Comparison of ENCODE assay signal across 8 cellular contexts in genomic region chr12:116533343-116534248, GRCh38. TPM values are rescaled to one million over a fixed set of nuclear protein-coding genes. Genes with fewer than 3 reads are reported as not detected.
DNase-seq lines count a peak whose midpoint lies in the region; TF ChIP-seq lines count a peak whose summit lies in the region.

No MANE protein-coding gene starts in this region.

- H3K9ac ChIP-seq in mucosa of rectum (ENCODE audit: low read depth in 1 of 2, low read length in 2 of 2), result peak overlapping the region; percentile 50 to 64

- H3K27me3 ChIP-seq in esophagus (ENCODE audit: control insufficient read depth in 1 of 2, insufficient read depth in 2 of 2, low read length in 2 of 2), result no peaks in the 10 kb centered on the region
- H3K27me3 ChIP-seq in mucosa of rectum (ENCODE audit: control insufficient read depth in 2 of 2, insufficient read depth in 2 of 2, low read length in 2 of 2), result no peaks in the 10 kb centered on the region

- H3K27ac ChIP-seq in OCI-LY7 (ENCODE audit: low read depth, low read length, poor library complexity, severe bottlenecking) (no peak overlapping the region), esophagus (ENCODE audit: low read depth in 2 of 2, low read length in 1 of 2) (peak overlapping the region; percentile 85 to 91), mucosa of rectum (ENCODE audit: low read depth in 2 of 2, low read length in 2 of 2) (peak overlapping the region; percentile 49 to 52)

- no peaks in the 10 kb centered on the region for H3K9me2 ChIP-seq in OCI-LY7 (ENCODE audit: insufficient read depth, low read length)

- H3K4me3 ChIP-seq in AG04449 (ENCODE audit: low read depth, low read length) (peak overlapping the region; percentile 63), OCI-LY7 (ENCODE audit: low read depth, low read length, poor library complexity, severe bottlenecking) (peak overlapping the region; percentile 66), esophagus (ENCODE audit: low read depth in 1 of 2, low read length in 2 of 2) (peak overlapping the region; percentile 59 to 67), mucosa of rectum (ENCODE audit: low read length in 2 of 2) (peak overlapping the region; percentile 70 to 81)

- no TSS peak for BruUV-seq in OCI-LY7 (replicated peaks; lab: Mats Ljungman, UMichigan)

- no peaks in the 10 kb centered on the region for H3K36me3 ChIP-seq in OCI-LY7 (ENCODE audit: insufficient read depth, low read length)
- H3K36me3 ChIP-seq in esophagus (ENCODE audit: control insufficient read depth in 2 of 2, insufficient read depth in 2 of 2, low read length in 1 of 2), result no peaks in the 10 kb centered on the region
- no peaks in the 10 kb centered on the region for H3K36me3 ChIP-seq in mucosa of rectum (ENCODE audit: control insufficient read depth in 2 of 2, insufficient read depth in 2 of 2, low read length in 2 of 2)

- intact Hi-C loops in OCI-LY7 (cut with micrococcal nuclease; ENCODE audit: unreplicated experiment), result no loop called here

- WGBS in esophagus, 2 donors, result 0 to 1% methylated on average over 31 to 32 of the region's 32 CpGs

- H2AFZ ChIP-seq in OCI-LY7 (ENCODE audit: low read length), result peak overlapping the region; percentile 90

- CTCF ChIA-PET in AG04449 (lab: Yijun Ruan, JAX) (interaction anchor here (1.0 kb wide), 1 partner anchor 12 kb away, joined by 3 read pairs; no protein-coding TSS in a partner anchor), OCI-LY7 (lab: Charles Lee; ENCODE audit: unreplicated experiment) (interaction anchor here (0.6 kb wide), 4 partner anchors 26 to 1168 kb away, joined by 3 to 12 read pairs (median 6); no protein-coding TSS in a partner anchor)

- DNase-seq in AG04449 (ENCODE audit: low read depth, low spot score) (no peak), HT1080 (ENCODE audit: low read depth) (peak; percentile 64), OCI-LY7 (ENCODE audit: low spot score) (peak; percentile 81), activated T-cell treated with anti-CD3 and anti-CD28 coated beads for 48 hours (ENCODE audit: low read depth) (peak; percentile 74)
- DNase-seq in stimulated activated CD8-positive, alpha-beta memory T cell treated with anti-CD3 and anti-CD28 coated beads, Interleukin-4, amount 100 ng/mL, for 4 hours (ENCODE audit: low read depth in 2 of 2, low spot score in 1 of 2), result peak; percentile 51 to 58

- H4K20me1 ChIP-seq in OCI-LY7 (ENCODE audit: insufficient read depth, low read length), result no peaks in the 10 kb centered on the region

- H3K4me2 ChIP-seq in OCI-LY7 (ENCODE audit: low read length), result peak overlapping the region; percentile 84

- H3K79me2 ChIP-seq in OCI-LY7 (ENCODE audit: insufficient read depth, low read depth, low read length), result no peaks in the 10 kb centered on the region

- TF ChIP-seq CTCF in AG04449 (IDR thresholded peaks at IDR 0.05; ENCODE audit: insufficient read depth, low read length, missing control alignments), result no peak
- no peak for TF ChIP-seq CTCF in OCI-LY7 (conservative IDR thresholded peaks at IDR 0.05; ENCODE audit: low read length)

- H3K4me1 ChIP-seq in OCI-LY7 (ENCODE audit: insufficient read depth, low read length, poor library complexity, severe bottlenecking), result peaks cover 12% of the 10 kb centered on the region
- peaks cover 0 to 10% of the 10 kb centered on the region in 2 donors for H3K4me1 ChIP-seq in esophagus (ENCODE audit: control insufficient read depth in 2 of 2, insufficient read depth in 2 of 2, low read length in 1 of 2)
- H3K4me1 ChIP-seq in mucosa of rectum (ENCODE audit: control insufficient read depth in 2 of 2, insufficient read depth in 2 of 2, low read length in 2 of 2), result peaks cover 8 to 20% of the 10 kb centered on the region in 2 donors

- H3K9me3 ChIP-seq in OCI-LY7 (ENCODE audit: low read length) (no peaks in the 10 kb centered on the region), esophagus (ENCODE audit: control insufficient read depth in 2 of 2, insufficient read depth in 1 of 2, low read depth in 1 of 2, low read length in 1 of 2) (no peaks in the 10 kb centered on the region), mucosa of rectum (ENCODE audit: control insufficient read depth in 2 of 2, low read length in 2 of 2) (no peaks in the 10 kb centered on the region)

- TF ChIP-seq POLR2A in GM19193 (IDR thresholded peaks at IDR 0.05; ENCODE audit: extremely low read depth, insufficient read depth, insufficient read length), result peak; percentile 32

- POLR2A ChIA-PET in AG04449 (lab: Yijun Ruan, JAX), result interaction anchor here (0.6 to 1.0 kb wide), 2 partner anchors 8 to 395 kb away, joined by 3 to 5 read pairs; no protein-coding TSS in a partner anchor
- POLR2A ChIA-PET in OCI-LY7 (lab: Charles Lee), result interaction anchor here (0.5 to 1.2 kb wide), 3 partner anchors 9 to 480 kb away, joined by 4 to 6 read pairs (median 5); partner anchors contain the start of gene MAP1LC3B2

RNA-seq across cellular contexts. Expression of gene MAP1LC3B2, which starts 25.6 kb away (rescaled TPM):
- 0.53 TPM in 1 of 2 replicates, not detected in the other for total RNA-seq in HT1080 (2014; rRNA removed; shearing (Covaris generic))
- 0.66 and 0.76 TPM in 2 replicates for polyA plus RNA-seq in HT1080 (2015; cell fraction: cytosol; rRNA removed)
- polyA plus RNA-seq in HT1080 (2015; cell fraction: nucleus; rRNA removed), result 0.99 TPM in 1 of 2 replicates, not detected in the other
- total RNA-seq in OCI-LY7 (2014; rRNA removed; shearing (Covaris generic)), result not detected in 2 replicates
- total RNA-seq in OCI-LY7 (2022), result not detected in 2 replicates
- polyA plus RNA-seq in esophagus, result 1 to 10 TPM; 1.0 to 1.9 TPM
